21 cellular contexts compared by ENCODE assay signal in the genomic region with DNA sequence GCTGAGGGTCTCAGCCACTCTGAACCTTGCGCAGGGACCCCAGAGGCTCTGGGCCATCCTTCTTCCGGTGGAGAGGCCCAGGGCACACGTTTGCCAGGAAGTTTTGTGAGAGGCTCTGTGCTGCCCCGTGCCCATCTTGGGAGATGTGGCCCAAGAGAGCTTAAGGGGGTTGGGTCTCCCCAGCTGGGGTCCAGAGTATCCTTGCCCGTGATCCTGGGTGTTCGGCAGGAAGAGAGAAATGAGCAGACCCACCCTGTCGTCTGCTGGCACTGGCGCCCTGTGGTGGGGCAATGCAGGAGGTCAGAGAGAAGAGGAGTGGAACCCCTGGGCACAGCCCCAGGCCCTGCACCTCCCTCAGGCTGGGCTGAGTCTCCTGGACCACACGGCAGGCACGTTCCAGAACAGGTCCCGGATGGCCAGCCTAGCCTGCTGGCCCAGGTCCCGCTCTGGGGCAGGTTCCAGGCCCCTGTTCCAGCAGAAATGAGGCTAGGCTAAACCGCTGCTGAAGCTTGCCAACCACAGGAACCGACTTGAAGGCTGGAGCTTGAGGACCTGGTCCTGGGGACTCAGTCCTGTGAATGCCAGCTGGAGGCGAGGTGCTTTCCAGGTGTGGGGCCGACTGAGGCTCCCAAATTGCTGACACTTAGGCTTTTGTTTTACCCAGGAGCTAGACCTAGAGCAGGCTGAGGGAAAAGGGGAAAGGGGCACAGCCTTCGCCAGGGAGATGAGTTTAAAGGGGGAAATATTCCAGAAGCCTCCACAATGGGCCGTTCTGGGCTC. TPM values are rescaled to one million over a fixed set of nuclear protein-coding genes. Genes with fewer than 3 reads are reported as not detected.
DNase-seq lines count a peak whose midpoint lies in the region; ATAC-seq, FAIRE-seq and TF ChIP-seq lines count a peak whose summit lies in the region.
"Had no signal": no experiment of that assay in that cellular context is flagged by ENCODE, and none has a peak within 500 bp of the region (broad histone marks: within the 10 kb centered on the region; RNA-seq: fewer than 3 reads in every experiment).

No MANE protein-coding gene starts in this region.

- no peak overlapping the region for H3K27ac Mint-ChIP-seq in activated CD4-positive, alpha-beta T cell treated with anti-CD3 and anti-CD28 coated beads, Interleukin-2, amount 10 ng/mL, durations not matched to agents 7 days and 5 days
- no peak overlapping the region for H3K27ac Mint-ChIP-seq in activated CD4-positive, alpha-beta T cell treated with anti-CD3 and anti-CD28 coated beads for 36 hours
- no peak overlapping the region for H3K27ac Mint-ChIP-seq in activated naive CD8-positive, alpha-beta T cell treated with anti-CD3 and anti-CD28 coated beads for 36 hours
- H3K27ac Mint-ChIP-seq: activated naive CD4-positive, alpha-beta T cell treated with anti-CD3 and anti-CD28 coated beads, Interleukin-2, amount 50 U/mL, for 24 hours had no signal

- peak overlapping the region in 2 of 3 experiments; percentile 28 to 30; a peak in 1 of 6 replicates for H3K4me3 ChIP-seq in HepG2 (replicated peaks in 1 of 3; ENCODE audit: insufficient read depth in 1 of 3, low read depth in 2 of 3, low read length in 3 of 3)
- H3K4me3 ChIP-seq in upper lobe of right lung: no peak overlapping the region
- H3K4me3 ChIP-seq: left lung had no signal

- H3K79me2 ChIP-seq in HepG2 (ENCODE audit: insufficient read depth, low read length): no peaks in the 10 kb centered on the region

- DNase-seq in activated CD4-positive, alpha-beta T cell treated with anti-CD3 and anti-CD28 coated beads, Interleukin-2, amount 10 ng/mL, durations not matched to agents 7 days and 5 days: peak; percentile 2
- no peak for DNase-seq in activated CD4-positive, alpha-beta T cell treated with anti-CD3 and anti-CD28 coated beads for 36 hours
- no peak for DNase-seq in epithelial cell of prostate (ENCODE audit: low read depth, low spot score)
- DNase-seq in HepG2 (ENCODE audit: low spot score): no peak
- peak; percentile 58 for DNase-seq in upper lobe of right lung
- DNase-seq in NCI-H146 treated with DMSO at 0.1 percent for 48 hours (lab: John Stamatoyannopoulos, UW; ENCODE audit: unreplicated experiment): no peak
- no peak for DNase-seq in stimulated activated CD4-positive, alpha-beta T cell treated with anti-CD3 and anti-CD28 coated beads, Interleukin-4, amount 100 ng/mL, for 24 hours
- no peak for DNase-seq in activated naive CD8-positive, alpha-beta T cell treated with anti-CD3 and anti-CD28 coated beads for 36 hours
- DNase-seq: 8988T; activated CD4-positive, CD25-positive, alpha-beta regulatory T cell treated with anti-CD3 and anti-CD28 coated beads, Interleukin-2, amount 50 U/mL, for 72 hours; GF-D8; glutamatergic neuron; naive B cell; NCI-H1436 treated with DMSO at 0.1 percent for 48 hours; NCI-H510A treated with DMSO at 0.1 percent for 48 hours; stimulated activated CD4-positive, alpha-beta T cell treated with anti-CD3 and anti-CD28 coated beads, Interleukin-2, amount 100 ng/mL, for 48 hours had no signal

- TF ChIP-seq CTCF in HepG2 (CRISPR knock-in tag; IDR thresholded peaks at IDR 0.05) (no peak), upper lobe of right lung (IDR thresholded peaks at IDR 0.05) (no peak)

- POLR2A ChIA-PET in activated CD4-positive, alpha-beta T cell treated with anti-CD3 and anti-CD28 coated beads, Interleukin-2, amount 10 ng/mL, durations not matched to agents 7 days and 5 days (lab: Charles Lee): no interaction called here
- POLR2A ChIA-PET in activated CD4-positive, alpha-beta T cell treated with anti-CD3 and anti-CD28 coated beads for 36 hours (lab: Charles Lee): no interaction called here
- POLR2A ChIA-PET in HepG2 (lab: Yijun Ruan, JAX): interaction anchor here (1.1 to 1.2 kb wide), 2 partner anchors 9 to 120 kb away, joined by 3 to 4 read pairs; a partner anchor contains a TSS

- no peak overlapping the region for H2AFZ ChIP-seq in HepG2 (ENCODE audit: low read length)

- no peak for FAIRE-seq in HepG2 (lab: Jason Lieb, UNC)
- FAIRE-seq: GM18507 had no signal

- no TSS peak for BruUV-seq in HepG2 (replicated peaks; lab: Mats Ljungman, UMichigan)

- H3K27me3 Mint-ChIP-seq in activated CD4-positive, alpha-beta T cell treated with anti-CD3 and anti-CD28 coated beads, Interleukin-2, amount 10 ng/mL, durations not matched to agents 7 days and 5 days: peaks cover 6% of the 10 kb centered on the region
- H3K27me3 Mint-ChIP-seq in activated CD4-positive, alpha-beta T cell treated with anti-CD3 and anti-CD28 coated beads for 36 hours: no peaks in the 10 kb centered on the region
- H3K27me3 Mint-ChIP-seq in activated naive CD8-positive, alpha-beta T cell treated with anti-CD3 and anti-CD28 coated beads for 36 hours: no peaks in the 10 kb centered on the region

- no peak overlapping the region for H3K4me3 Mint-ChIP-seq in activated CD4-positive, alpha-beta T cell treated with anti-CD3 and anti-CD28 coated beads, Interleukin-2, amount 10 ng/mL, durations not matched to agents 7 days and 5 days
- H3K4me3 Mint-ChIP-seq in activated CD4-positive, alpha-beta T cell treated with anti-CD3 and anti-CD28 coated beads for 36 hours: no peak overlapping the region
- no peak overlapping the region for H3K4me3 Mint-ChIP-seq in activated naive CD8-positive, alpha-beta T cell treated with anti-CD3 and anti-CD28 coated beads for 36 hours
- H3K4me3 Mint-ChIP-seq: activated naive CD4-positive, alpha-beta T cell treated with anti-CD3 and anti-CD28 coated beads, Interleukin-2, amount 50 U/mL, for 24 hours; naive B cell had no signal

- no peaks in the 10 kb centered on the region for H4K20me1 ChIP-seq in HepG2 (ENCODE audit: insufficient read depth, low read length)

- CTCF ChIA-PET in activated CD4-positive, alpha-beta T cell treated with anti-CD3 and anti-CD28 coated beads, Interleukin-2, amount 10 ng/mL, durations not matched to agents 7 days and 5 days (lab: Charles Lee): interaction anchor here (2.1 kb wide), 1 partner anchor 9 kb away, joined by 15 read pairs; no protein-coding TSS in a partner anchor
- CTCF ChIA-PET in activated CD4-positive, alpha-beta T cell treated with anti-CD3 and anti-CD28 coated beads for 36 hours (lab: Charles Lee): interaction anchor here (0.7 to 1.2 kb wide), 4 partner anchors 9 to 102 kb away, joined by 3 to 5 read pairs (median 4); no protein-coding TSS in a partner anchor
- CTCF ChIA-PET in HepG2 (lab: Yijun Ruan, JAX; ENCODE audit: low intra/inter-chr PET ratio, low total read pairs): no interaction called here

- no peak for TF ChIP-seq RAD21 in HepG2 (CRISPR knock-in tag; IDR thresholded peaks at IDR 0.05)

- ATAC-seq in activated CD4-positive, alpha-beta T cell treated with anti-CD3 and anti-CD28 coated beads for 36 hours: no peak
- peak; percentile 40 for ATAC-seq in HepG2
- no peak for ATAC-seq in upper lobe of right lung
- ATAC-seq: left lung had no signal

- TF ChIP-seq EP300 in HepG2 (IDR thresholded peaks at IDR 0.05; ENCODE audit: low read depth in 2 of 2, low read length in 2 of 2) (no peak), HepG2 (CRISPR knock-in tag; IDR thresholded peaks at IDR 0.05; ENCODE audit: borderline replicate concordance) (no peak)

- H3K9me3 Mint-ChIP-seq in activated CD4-positive, alpha-beta T cell treated with anti-CD3 and anti-CD28 coated beads, Interleukin-2, amount 10 ng/mL, durations not matched to agents 7 days and 5 days: no peaks in the 10 kb centered on the region
- no peaks in the 10 kb centered on the region for H3K9me3 Mint-ChIP-seq in activated CD4-positive, alpha-beta T cell treated with anti-CD3 and anti-CD28 coated beads for 36 hours (ENCODE audit: low read depth)
- no peaks in the 10 kb centered on the region for H3K9me3 Mint-ChIP-seq in activated naive CD8-positive, alpha-beta T cell treated with anti-CD3 and anti-CD28 coated beads for 36 hours
- H3K9me3 Mint-ChIP-seq: activated naive CD4-positive, alpha-beta T cell treated with anti-CD3 and anti-CD28 coated beads, Interleukin-2, amount 50 U/mL, for 24 hours; naive B cell had no signal

- 41% methylated on average over 8 of the region's 18 CpGs for WGBS in HepG2 (ENCODE audit: low lambda C conversion rate)

- peak overlapping the region; percentile 9 for H3K27ac ChIP-seq in epithelial cell of prostate
- H3K27ac ChIP-seq in HepG2 (ENCODE audit: extremely low read length, insufficient read depth, low read length): no peak overlapping the region
- no peak overlapping the region for H3K27ac ChIP-seq in upper lobe of right lung
- H3K27ac ChIP-seq: left lung had no signal

- intact Hi-C loops in activated CD4-positive, alpha-beta T cell treated with anti-CD3 and anti-CD28 coated beads for 36 hours (cut with DNase I, micrococcal nuclease): no loop called here
- intact Hi-C loops in HepG2 (cut with micrococcal nuclease; ENCODE audit: unreplicated experiment): no loop called here
- intact Hi-C loops in upper lobe of right lung (cut with DNase I): no loop called here

- TF ChIP-seq POLR2A in HepG2 (IDR thresholded peaks at IDR 0.05; ENCODE audit: insufficient read depth in 1 of 2, low read depth in 2 of 2, low read length in 2 of 2): no peak

- H3K4me2 ChIP-seq in HepG2 (ENCODE audit: low read depth, low read length): peak overlapping the region; percentile 78

- H3K27me3 ChIP-seq in HepG2 (ENCODE audit: control insufficient read depth in 1 of 2, insufficient read depth in 2 of 2, low read length in 2 of 2): peaks cover 5 to 37% of the 10 kb centered on the region in 2 experiments; a peak in 4 of 5 replicates
- H3K27me3 ChIP-seq in upper lobe of right lung: no peaks in the 10 kb centered on the region
- H3K27me3 ChIP-seq: left lung had no signal

- H3K4me1 Mint-ChIP-seq in activated CD4-positive, alpha-beta T cell treated with anti-CD3 and anti-CD28 coated beads, Interleukin-2, amount 10 ng/mL, durations not matched to agents 7 days and 5 days: no peaks in the 10 kb centered on the region
- peaks cover 4% of the 10 kb centered on the region for H3K4me1 Mint-ChIP-seq in activated CD4-positive, alpha-beta T cell treated with anti-CD3 and anti-CD28 coated beads for 36 hours
- H3K4me1 Mint-ChIP-seq in activated naive CD8-positive, alpha-beta T cell treated with anti-CD3 and anti-CD28 coated beads for 36 hours: no peaks in the 10 kb centered on the region
- H3K4me1 Mint-ChIP-seq: activated naive CD4-positive, alpha-beta T cell treated with anti-CD3 and anti-CD28 coated beads, Interleukin-2, amount 50 U/mL, for 24 hours; naive B cell had no signal

- H3K4me1 ChIP-seq in HepG2 (ENCODE audit: insufficient read depth, low read length): peaks cover 73% of the 10 kb centered on the region
- no peaks in the 10 kb centered on the region for H3K4me1 ChIP-seq in upper lobe of right lung
- H3K4me1 ChIP-seq: left lung had no signal

- H3K36me3 Mint-ChIP-seq in activated CD4-positive, alpha-beta T cell treated with anti-CD3 and anti-CD28 coated beads, Interleukin-2, amount 10 ng/mL, durations not matched to agents 7 days and 5 days (ENCODE audit: low read depth): no peaks in the 10 kb centered on the region
- no peaks in the 10 kb centered on the region for H3K36me3 Mint-ChIP-seq in activated CD4-positive, alpha-beta T cell treated with anti-CD3 and anti-CD28 coated beads for 36 hours (ENCODE audit: low read depth)
- H3K36me3 Mint-ChIP-seq in activated naive CD8-positive, alpha-beta T cell treated with anti-CD3 and anti-CD28 coated beads for 36 hours: no peaks in the 10 kb centered on the region
- H3K36me3 Mint-ChIP-seq: activated naive CD4-positive, alpha-beta T cell treated with anti-CD3 and anti-CD28 coated beads, Interleukin-2, amount 50 U/mL, for 24 hours; naive B cell had no signal

- H3K9ac ChIP-seq in HepG2 (ENCODE audit: insufficient read depth, low read depth, low read length): no peak overlapping the region

- no peaks in the 10 kb centered on the region for H3K9me3 ChIP-seq in HepG2 (ENCODE audit: low read length)
- H3K9me3 ChIP-seq in upper lobe of right lung: no peaks in the 10 kb centered on the region
- H3K9me3 ChIP-seq: left lung had no signal

- H3K36me3 ChIP-seq in HepG2 (replicated peaks in 1 of 2; ENCODE audit: control insufficient read depth in 1 of 2, insufficient read depth in 2 of 2, low read length in 2 of 2) (no peaks in the 10 kb centered on the region), upper lobe of right lung (no peaks in the 10 kb centered on the region)
- H3K36me3 ChIP-seq: left lung had no signal

- in situ Hi-C loops in HepG2 (cut with HindIII; ENCODE audit: extremely low pct_ligation_motif_present, low pct_unique_long_range_greater_than_20kb): loop anchor here (5.0 kb wide), 1 partner anchor 39 kb away; no protein-coding TSS in a partner anchor

RNA-seq across cellular contexts. Expression of a gene that starts 1.5 kb away (rescaled TPM):
- total RNA-seq in activated CD4-positive, alpha-beta T cell treated with anti-CD3 and anti-CD28 coated beads, Interleukin-2, amount 10 ng/mL, durations not matched to agents 7 days and 5 days: not detected
- not detected for total RNA-seq in activated CD4-positive, alpha-beta T cell treated with anti-CD3 and anti-CD28 coated beads for 36 hours
- 0.04 TPM in 1 of 2 replicates, not detected in the other for total RNA-seq in HepG2 (2016; rRNA removed; fragmentation: Illumina TruSeq; extraction: Trizol)
- not detected in 2 replicates for total RNA-seq in HepG2 (2016; cell fraction: cytosol; rRNA removed; fragmentation: Illumina TruSeq; extraction: Trizol; ENCODE audit: low read depth)
- total RNA-seq in HepG2 (2016; cell fraction: insoluble cytoplasmic fraction; rRNA removed; fragmentation: Illumina TruSeq; extraction: Trizol): not detected in 2 replicates
- total RNA-seq in HepG2 (2016; cell fraction: membrane; rRNA removed; fragmentation: Illumina TruSeq; extraction: Trizol): not detected in 2 replicates
- not detected in 2 replicates for total RNA-seq in HepG2 (2016; cell fraction: nucleus; rRNA removed; fragmentation: Illumina TruSeq; extraction: Trizol)
- 0.21 and 0.29 TPM in 2 replicates for polyA plus RNA-seq in HepG2 (2011; rRNA removed)
- 0.11 and 0.14 TPM in 2 replicates for polyA plus RNA-seq in HepG2 (2011; cell fraction: cytosol; rRNA removed)
- 0.78 and 1.4 TPM in 2 replicates for polyA plus RNA-seq in HepG2 (2011; cell fraction: nucleus; rRNA removed)
- polyA plus RNA-seq in HepG2 (2012): 0.16 and 0.30 TPM in 2 replicates
- polyA plus RNA-seq in HepG2 (2016; cell fraction: cytosol; fragmentation: Illumina TruSeq; extraction: Trizol; ENCODE audit: low read depth): not detected in 2 replicates
- polyA plus RNA-seq in HepG2 (2016; cell fraction: insoluble cytoplasmic fraction; fragmentation: Illumina TruSeq; extraction: Trizol; ENCODE audit: low read depth): not detected in 2 replicates
- not detected in 2 replicates for polyA plus RNA-seq in HepG2 (2016; cell fraction: membrane; fragmentation: Illumina TruSeq; extraction: Trizol; ENCODE audit: low read depth)
- 0.13 TPM in 1 of 2 replicates, not detected in the other for polyA plus RNA-seq in HepG2 (2016; cell fraction: nucleus; fragmentation: Illumina TruSeq; extraction: Trizol; ENCODE audit: insufficient read depth, low read depth)
- polyA minus RNA-seq in HepG2 (2011; rRNA and poly(A)+ RNA removed; ENCODE audit: low replicate concordance): 0.18 TPM in 1 of 2 replicates, not detected in the other
- polyA minus RNA-seq in HepG2 (2011; cell fraction: cytosol; rRNA and poly(A)+ RNA removed): not detected in 2 replicates
- polyA minus RNA-seq in HepG2 (2011; cell fraction: nucleus; rRNA and poly(A)+ RNA removed): 0.13 TPM in 1 of 2 replicates, not detected in the other
- total RNA-seq in upper lobe of right lung: not detected
- total RNA-seq in activated naive CD8-positive, alpha-beta T cell treated with anti-CD3 and anti-CD28 coated beads for 36 hours: not detected
- total RNA-seq: T-helper 1 cell treated with Interleukin-12 subunit alpha and Interleukin-12 subunit beta and Interleukin-4 antibody, amounts not matched to agents 30 ng/mL and 1 ng/mL, for 36 hours; urinary bladder had no signal

Comparison
In these comparisons a context has a peak if more than half of its experiments do, and no peak if none do; other contexts are left out.
1. DNase-seq: peak in activated CD4-positive, alpha-beta T cell treated with anti-CD3 and anti-CD28 coated beads, Interleukin-2, amount 10 ng/mL, durations not matched to agents 7 days and 5 days (single experiment) and upper lobe of right lung (single experiment); none in activated CD4-positive, alpha-beta T cell treated with anti-CD3 and anti-CD28 coated beads for 36 hours (single experiment), epithelial cell of prostate (single experiment), HepG2 (single experiment), NCI-H146 treated with DMSO at 0.1 percent for 48 hours (single experiment), stimulated activated CD4-positive, alpha-beta T cell treated with anti-CD3 and anti-CD28 coated beads, Interleukin-4, amount 100 ng/mL, for 24 hours (single experiment) and activated naive CD8-positive, alpha-beta T cell treated with anti-CD3 and anti-CD28 coated beads for 36 hours (single experiment).